Comparison of ENCODE assay signal across 8 cellular contexts in the genomic region with DNA sequence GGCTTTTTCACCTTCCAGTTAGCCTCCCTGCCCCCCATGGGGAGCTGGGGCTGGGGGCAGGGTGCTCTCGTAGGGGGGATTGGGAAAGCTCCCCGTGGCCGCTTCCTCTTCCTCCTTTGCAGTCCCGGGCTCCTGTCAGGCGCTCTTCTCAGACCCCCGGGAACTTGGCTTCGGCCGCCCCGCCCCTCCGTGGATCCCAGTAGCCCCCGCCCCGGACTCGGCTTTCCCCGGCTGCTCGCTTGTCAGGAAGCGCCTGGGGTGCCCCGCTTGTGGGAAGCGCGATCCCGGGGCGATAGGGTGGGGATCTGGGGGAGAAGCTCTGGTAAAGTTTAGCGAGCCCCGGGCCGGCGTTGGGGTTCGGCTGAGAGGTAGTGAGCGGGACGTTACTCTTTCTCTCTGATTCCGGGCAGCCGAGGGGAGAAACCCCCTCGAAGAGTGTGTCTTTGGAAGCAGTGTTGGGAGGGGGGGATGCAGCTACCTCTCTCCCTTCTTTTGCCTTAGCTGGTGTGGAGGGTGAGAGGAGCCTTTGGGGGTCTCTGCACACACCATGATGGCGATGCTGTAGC. TPM values are rescaled to one million over a fixed set of nuclear protein-coding genes. Genes with fewer than 3 reads are reported as not detected.
DNase-seq lines count a peak whose midpoint lies in the region; ATAC-seq and TF ChIP-seq lines count a peak whose summit lies in the region.

No MANE protein-coding gene starts in this region.

- DNase-seq in DMS114 treated with DMSO at 0.1 percent for 48 hours (lab: John Stamatoyannopoulos, UW; ENCODE audit: unreplicated experiment) (peak; percentile 26), NB4 (ENCODE audit: low read depth) (peak; percentile 80), coronary artery (ENCODE audit: low spot score) (peak; percentile 83)
- peak in 3 of 4 experiments; percentile 14 to 29 (median 16) for DNase-seq in activated CD4-positive, CD25-positive, alpha-beta regulatory T cell (lab: John Stamatoyannopoulos, UW)
- DNase-seq in stimulated activated CD8-positive, alpha-beta memory T cell treated with anti-CD3 and anti-CD28 coated beads, Interleukin-15, amount 100 ng/mL, for 48 hours (ENCODE audit: low read depth in 2 of 2): peak; percentile 8 to 27

- H3K27ac ChIP-seq in coronary artery: peak overlapping the region; percentile 94 to 96
- H3K27ac ChIP-seq in liver (ENCODE audit: low read depth in 1 of 2, low read length in 2 of 2): peak overlapping the region; percentile 87 to 96

- ATAC-seq in GM21825 (IDR thresholded peaks at IDR 0.05; ENCODE audit: unreplicated experiment) (peak; percentile 16), HG03139 (IDR thresholded peaks at IDR 0.05; ENCODE audit: unreplicated experiment) (no peak)

- H3K27me3 ChIP-seq in liver (ENCODE audit: control insufficient read depth in 4 of 4, insufficient read depth in 4 of 4, low read length in 3 of 4): no peaks in the 10 kb centered on the region

- TF ChIP-seq POLR2A in NB4 (IDR thresholded peaks at IDR 0.05; ENCODE audit: extremely low read depth, insufficient read length): no peak

- H3K9me3 ChIP-seq in liver (ENCODE audit: control insufficient read depth in 4 of 4, low read length in 3 of 4): no peaks in the 10 kb centered on the region

- TF ChIP-seq RAD21 in liver (IDR thresholded peaks at IDR 0.05): no peak

- peaks cover 3 to 29% (median 22%) of the 10 kb centered on the region in 4 donors for H3K4me1 ChIP-seq in liver (ENCODE audit: control insufficient read depth in 4 of 4, insufficient read depth in 4 of 4, low read length in 3 of 4)

- H3K9ac ChIP-seq in liver (ENCODE audit: low read depth in 1 of 2, low read length in 2 of 2): peak overlapping the region; percentile 74 to 83

- TF ChIP-seq CTCF in NB4 (IDR thresholded peaks at IDR 0.05; ENCODE audit: low read depth, low read length): no peak
- no peak for TF ChIP-seq CTCF in coronary artery (IDR thresholded peaks at IDR 0.05)
- TF ChIP-seq CTCF in liver (IDR thresholded peaks at IDR 0.05; ENCODE audit: low read depth, low read length, missing input control): no peak

- WGBS in liver: under 1% methylated on average over 32 of the region's 32 CpGs

- peak overlapping the region; percentile 92 for H3K4me3 ChIP-seq in NB4 (ENCODE audit: low read depth, low read length)
- peak overlapping the region; percentile 93 for H3K4me3 ChIP-seq in coronary artery
- H3K4me3 ChIP-seq in liver (ENCODE audit: low read depth in 1 of 3, low read length in 3 of 3): peak overlapping the region; percentile 87 to 95 (median 93)

- no peaks in the 10 kb centered on the region for H3K36me3 ChIP-seq in liver (ENCODE audit: control insufficient read depth in 4 of 4, insufficient read depth in 3 of 4, low read depth in 1 of 4, low read length in 3 of 4)

TF ChIP-seq in liver, 16 proteins besides CTCF, POLR2A, EP300 and RAD21:
- TF ChIP-seq, protein P1, sequence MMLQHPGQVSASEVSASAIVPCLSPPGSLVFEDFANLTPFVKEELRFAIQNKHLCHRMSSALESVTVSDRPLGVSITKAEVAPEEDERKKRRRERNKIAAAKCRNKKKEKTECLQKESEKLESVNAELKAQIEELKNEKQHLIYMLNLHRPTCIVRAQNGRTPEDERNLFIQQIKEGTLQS (IDR thresholded peaks at IDR 0.05): no peak
- no peak for TF ChIP-seq JUND (IDR thresholded peaks at IDR 0.05)
- no peak for TF ChIP-seq YY1 (IDR thresholded peaks at IDR 0.05)
- TF ChIP-seq RXRA (IDR thresholded peaks at IDR 0.05): no peak
- TF ChIP-seq GABPA (IDR thresholded peaks at IDR 0.05 in 1 of 2, conservative IDR thresholded peaks at IDR 0.05 in 1 of 2): no peak
- TF ChIP-seq EGR1 (IDR thresholded peaks at IDR 0.05; ENCODE audit: low read depth in 2 of 2): no peak
- TF ChIP-seq HNF4A (conservative IDR thresholded peaks at IDR 0.05): no peak
- TF ChIP-seq, protein P2, sequence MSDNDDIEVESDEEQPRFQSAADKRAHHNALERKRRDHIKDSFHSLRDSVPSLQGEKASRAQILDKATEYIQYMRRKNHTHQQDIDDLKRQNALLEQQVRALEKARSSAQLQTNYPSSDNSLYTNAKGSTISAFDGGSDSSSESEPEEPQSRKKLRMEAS (IDR thresholded peaks at IDR 0.05): no peak
- TF ChIP-seq, protein P3, sequence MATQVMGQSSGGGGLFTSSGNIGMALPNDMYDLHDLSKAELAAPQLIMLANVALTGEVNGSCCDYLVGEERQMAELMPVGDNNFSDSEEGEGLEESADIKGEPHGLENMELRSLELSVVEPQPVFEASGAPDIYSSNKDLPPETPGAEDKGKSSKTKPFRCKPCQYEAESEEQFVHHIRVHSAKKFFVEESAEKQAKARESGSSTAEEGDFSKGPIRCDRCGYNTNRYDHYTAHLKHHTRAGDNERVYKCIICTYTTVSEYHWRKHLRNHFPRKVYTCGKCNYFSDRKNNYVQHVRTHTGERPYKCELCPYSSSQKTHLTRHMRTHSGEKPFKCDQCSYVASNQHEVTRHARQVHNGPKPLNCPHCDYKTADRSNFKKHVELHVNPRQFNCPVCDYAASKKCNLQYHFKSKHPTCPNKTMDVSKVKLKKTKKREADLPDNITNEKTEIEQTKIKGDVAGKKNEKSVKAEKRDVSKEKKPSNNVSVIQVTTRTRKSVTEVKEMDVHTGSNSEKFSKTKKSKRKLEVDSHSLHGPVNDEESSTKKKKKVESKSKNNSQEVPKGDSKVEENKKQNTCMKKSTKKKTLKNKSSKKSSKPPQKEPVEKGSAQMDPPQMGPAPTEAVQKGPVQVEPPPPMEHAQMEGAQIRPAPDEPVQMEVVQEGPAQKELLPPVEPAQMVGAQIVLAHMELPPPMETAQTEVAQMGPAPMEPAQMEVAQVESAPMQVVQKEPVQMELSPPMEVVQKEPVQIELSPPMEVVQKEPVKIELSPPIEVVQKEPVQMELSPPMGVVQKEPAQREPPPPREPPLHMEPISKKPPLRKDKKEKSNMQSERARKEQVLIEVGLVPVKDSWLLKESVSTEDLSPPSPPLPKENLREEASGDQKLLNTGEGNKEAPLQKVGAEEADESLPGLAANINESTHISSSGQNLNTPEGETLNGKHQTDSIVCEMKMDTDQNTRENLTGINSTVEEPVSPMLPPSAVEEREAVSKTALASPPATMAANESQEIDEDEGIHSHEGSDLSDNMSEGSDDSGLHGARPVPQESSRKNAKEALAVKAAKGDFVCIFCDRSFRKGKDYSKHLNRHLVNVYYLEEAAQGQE (IDR thresholded peaks at IDR 0.05): no peak
- no peak for TF ChIP-seq ZBTB33 (IDR thresholded peaks at IDR 0.05)
- TF ChIP-seq NR2F2 (IDR thresholded peaks at IDR 0.05): no peak
- TF ChIP-seq HNF4G (IDR thresholded peaks at IDR 0.05): no peak
- TF ChIP-seq FOXA2 (IDR thresholded peaks at IDR 0.05): no peak
- TF ChIP-seq TAF1 (conservative IDR thresholded peaks at IDR 0.05): no peak
- no peak for TF ChIP-seq SP1 (IDR thresholded peaks at IDR 0.05)
- TF ChIP-seq FOXA1 (IDR thresholded peaks at IDR 0.05): no peak

RNA-seq across cellular contexts. Expression of gene PIAS1, which starts 0.6 kb away (rescaled TPM):
- 10 to 100 TPM; 10.6 to 15.9 TPM for total RNA-seq in liver
- polyA plus RNA-seq in liver: 10 to 100 TPM in 1 of 2 donors, 1 to 10 TPM in 1; 5.6 to 18.8 TPM

Comparison
In these comparisons a context has a peak if more than half of its experiments do, and no peak if none do; other contexts are left out.
1. DNase-seq: peak in every context shown above with its lines; median percentile 83 in coronary artery; 80 in NB4; 26 in DMS114 treated with DMSO at 0.1 percent for 48 hours; 18 in stimulated activated CD8-positive, alpha-beta memory T cell treated with anti-CD3 and anti-CD28 coated beads, Interleukin-15, amount 100 ng/mL, for 48 hours; 16 in activated CD4-positive, CD25-positive, alpha-beta regulatory T cell.